In the genomic region with DNA sequence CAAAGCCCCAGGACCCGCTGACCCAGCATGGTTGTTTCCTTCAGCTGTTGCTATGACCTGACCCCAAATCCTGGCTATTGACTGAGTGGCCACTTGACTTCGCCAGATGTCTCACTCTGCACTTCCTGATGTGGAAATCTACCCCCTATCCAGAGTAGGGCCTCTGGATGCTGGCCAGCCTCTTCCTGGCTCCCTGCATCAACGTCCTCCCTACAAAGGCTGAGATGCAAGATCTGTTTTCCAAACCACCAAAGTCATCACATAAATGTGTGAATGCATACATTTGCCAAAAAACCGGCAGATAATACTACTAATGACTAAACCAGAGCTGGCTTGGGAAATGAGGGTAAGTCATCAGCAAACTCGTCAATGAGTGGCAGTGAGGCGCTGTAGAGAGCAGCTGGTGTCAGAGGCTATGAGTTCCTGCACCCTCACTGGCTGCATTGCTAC, we compare ENCODE assay signal across 1 cellular context.
TF ChIP-seq lines count a peak whose summit lies in the region.

No MANE protein-coding gene starts in this region.

TF ChIP-seq in HepG2, 621 proteins besides CTCF, POLR2A, EP300 and RAD21 (continued from another document):
- TF ChIP-seq ZBED4 (CRISPR knock-in tag; IDR thresholded peaks at IDR 0.05; ENCODE audit: borderline replicate concordance) (no peak), IRF1 (CRISPR knock-in tag; IDR thresholded peaks at IDR 0.05; ENCODE audit: low read depth) (no peak), ZNF24 (IDR thresholded peaks at IDR 0.05) (no peak), ZSCAN5A (CRISPR knock-in tag; IDR thresholded peaks at IDR 0.05; ENCODE audit: borderline replicate concordance) (no peak), RBM39 (IDR thresholded peaks at IDR 0.05; ENCODE audit: low read depth, low read length, poor library complexity, severe bottlenecking) (no peak), ZNF720 (CRISPR knock-in tag; IDR thresholded peaks at IDR 0.05) (no peak)
- TF ChIP-seq, protein P1, sequence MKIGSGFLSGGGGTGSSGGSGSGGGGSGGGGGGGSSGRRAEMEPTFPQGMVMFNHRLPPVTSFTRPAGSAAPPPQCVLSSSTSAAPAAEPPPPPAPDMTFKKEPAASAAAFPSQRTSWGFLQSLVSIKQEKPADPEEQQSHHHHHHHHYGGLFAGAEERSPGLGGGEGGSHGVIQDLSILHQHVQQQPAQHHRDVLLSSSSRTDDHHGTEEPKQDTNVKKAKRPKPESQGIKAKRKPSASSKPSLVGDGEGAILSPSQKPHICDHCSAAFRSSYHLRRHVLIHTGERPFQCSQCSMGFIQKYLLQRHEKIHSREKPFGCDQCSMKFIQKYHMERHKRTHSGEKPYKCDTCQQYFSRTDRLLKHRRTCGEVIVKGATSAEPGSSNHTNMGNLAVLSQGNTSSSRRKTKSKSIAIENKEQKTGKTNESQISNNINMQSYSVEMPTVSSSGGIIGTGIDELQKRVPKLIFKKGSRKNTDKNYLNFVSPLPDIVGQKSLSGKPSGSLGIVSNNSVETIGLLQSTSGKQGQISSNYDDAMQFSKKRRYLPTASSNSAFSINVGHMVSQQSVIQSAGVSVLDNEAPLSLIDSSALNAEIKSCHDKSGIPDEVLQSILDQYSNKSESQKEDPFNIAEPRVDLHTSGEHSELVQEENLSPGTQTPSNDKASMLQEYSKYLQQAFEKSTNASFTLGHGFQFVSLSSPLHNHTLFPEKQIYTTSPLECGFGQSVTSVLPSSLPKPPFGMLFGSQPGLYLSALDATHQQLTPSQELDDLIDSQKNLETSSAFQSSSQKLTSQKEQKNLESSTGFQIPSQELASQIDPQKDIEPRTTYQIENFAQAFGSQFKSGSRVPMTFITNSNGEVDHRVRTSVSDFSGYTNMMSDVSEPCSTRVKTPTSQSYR (CRISPR knock-in tag; IDR thresholded peaks at IDR 0.05; ENCODE audit: borderline replicate concordance), result no peak
